10 cellular contexts compared by ENCODE assay signal in the genomic region with DNA sequence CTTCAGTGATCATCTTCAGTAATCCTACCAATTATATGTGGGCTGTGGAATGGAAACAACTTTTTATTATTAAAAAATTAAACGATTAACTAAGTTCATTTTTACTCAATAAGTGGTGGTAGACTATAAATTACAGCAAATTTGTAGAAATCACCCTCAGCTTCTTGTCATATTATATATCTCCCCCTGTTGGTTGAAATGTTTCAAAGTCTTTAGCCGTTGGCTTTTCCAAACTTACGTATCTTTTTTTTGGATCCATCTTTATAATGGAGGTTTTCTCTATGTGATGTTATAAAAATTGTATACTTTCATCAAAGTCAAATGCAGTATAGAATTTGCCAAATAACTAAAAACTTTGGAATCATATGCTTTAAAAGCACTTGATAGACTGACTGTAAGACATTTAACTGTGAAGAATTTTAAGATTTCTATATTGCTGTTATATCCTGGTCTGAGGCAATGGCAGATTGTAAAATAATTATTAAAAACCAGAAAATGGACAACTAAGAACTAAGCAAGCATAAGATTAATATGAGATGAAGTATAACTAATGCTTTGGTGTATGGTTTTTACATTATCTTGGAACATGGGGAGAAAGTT. TPM values are rescaled to one million over a fixed set of nuclear protein-coding genes. Genes with fewer than 3 reads are reported as not detected.
A peak's percentile ranks its signal among the peaks of the same experiment; 100 is the strongest.
DNase-seq lines count a peak whose midpoint lies in the region; ATAC-seq and TF ChIP-seq lines count a peak whose summit lies in the region.
"Had no signal": no experiment of that assay in that cellular context is flagged by ENCODE, and none has a peak within 500 bp of the region (broad histone marks: within the 10 kb centered on the region; RNA-seq: fewer than 3 reads in every experiment).

No MANE protein-coding gene starts in this region.

- peaks cover 0 to 5% of the 10 kb centered on the region in 2 donors for H3K4me1 Mint-ChIP-seq in stimulated activated naive B cell treated with anti-CD40 and anti-IgM and Interleukin-4, amounts not matched to agents 10 μg/mL and 1 μg/mL and 100 μg/mL, for 72 hours
- H3K4me1 Mint-ChIP-seq in WTC11, result no peaks in the 10 kb centered on the region

- DNase-seq in AG09319 (ENCODE audit: extremely low read depth, low read depth), result no peak
- no peak for DNase-seq in HFF-Myc (ENCODE audit: extremely low read depth, low read depth)
- no peak for DNase-seq in kidney epithelial cell (ENCODE audit: low read depth)
- no peak for DNase-seq in stimulated activated naive CD4-positive, alpha-beta T cell treated with Interleukin-2 at 50 U/mL for 16 hours (lab: John Stamatoyannopoulos, UW)
- DNase-seq in stimulated activated naive B cell treated with anti-CD40 and anti-IgM and Interleukin-4, amounts not matched to agents 10 μg/mL and 1 μg/mL and 100 μg/mL, for 72 hours, result no peak
- no peak for DNase-seq in WTC11 (ENCODE audit: low spot score)
- no peak for DNase-seq in OCI-M2 (lab: John Stamatoyannopoulos, UW; ENCODE audit: unreplicated experiment)

- H3K27me3 Mint-ChIP-seq in stimulated activated naive B cell treated with anti-CD40 and anti-IgM and Interleukin-4, amounts not matched to agents 10 μg/mL and 1 μg/mL and 100 μg/mL, for 72 hours, result no peaks in the 10 kb centered on the region
- no peaks in the 10 kb centered on the region for H3K27me3 Mint-ChIP-seq in WTC11 (ENCODE audit: low read depth)
- H3K27me3 Mint-ChIP-seq: stimulated activated naive CD8-positive, alpha-beta T cell treated with anti-CD3 and anti-CD28 coated beads, Interleukin-15, Interleukin-2, amounts not matched to agents 100 ng/mL and 50 ng/mL, for 24 hours had no signal

- POLR2A ChIA-PET in WTC11 (lab: Charles Lee), result no interaction called here

- H3K4me3 Mint-ChIP-seq in stimulated activated naive B cell treated with anti-CD40 and anti-IgM and Interleukin-4, amounts not matched to agents 10 μg/mL and 1 μg/mL and 100 μg/mL, for 72 hours, result no peak overlapping the region
- no peak overlapping the region for H3K4me3 Mint-ChIP-seq in WTC11
- H3K4me3 Mint-ChIP-seq: stimulated activated naive CD8-positive, alpha-beta T cell treated with anti-CD3 and anti-CD28 coated beads, Interleukin-15, Interleukin-2, amounts not matched to agents 100 ng/mL and 50 ng/mL, for 24 hours; T-helper 1 cell treated with Interleukin-12 subunit alpha and Interleukin-12 subunit beta and Interleukin-4 antibody, amounts not matched to agents 30 μg/mL and 1 μg/mL, for 36 hours had no signal

- CTCF ChIA-PET in WTC11 (lab: Charles Lee), result interaction anchor here (0.7 to 1.8 kb wide), 11 partner anchors 14 to 133 kb away, joined by 3 to 33 read pairs (median 3); a partner anchor contains a TSS

- no peaks in the 10 kb centered on the region for H3K27me3 ChIP-seq in kidney epithelial cell (ENCODE audit: control insufficient read depth, insufficient read depth, low read length)

- H3K36me3 ChIP-seq in kidney epithelial cell (ENCODE audit: control insufficient read depth, insufficient read depth, low read length), result no peaks in the 10 kb centered on the region

- no peaks in the 10 kb centered on the region for H3K9me3 Mint-ChIP-seq in stimulated activated naive B cell treated with anti-CD40 and anti-IgM and Interleukin-4, amounts not matched to agents 10 μg/mL and 1 μg/mL and 100 μg/mL, for 72 hours
- no peaks in the 10 kb centered on the region for H3K9me3 Mint-ChIP-seq in WTC11
- H3K9me3 Mint-ChIP-seq: stimulated activated naive CD8-positive, alpha-beta T cell treated with anti-CD3 and anti-CD28 coated beads, Interleukin-15, Interleukin-2, amounts not matched to agents 100 ng/mL and 50 ng/mL, for 24 hours; T-helper 1 cell treated with Interleukin-12 subunit alpha and Interleukin-12 subunit beta and Interleukin-4 antibody, amounts not matched to agents 30 μg/mL and 1 μg/mL, for 36 hours had no signal

- peaks cover 28 to 40% of the 10 kb centered on the region in 2 donors for H3K36me3 Mint-ChIP-seq in stimulated activated naive B cell treated with anti-CD40 and anti-IgM and Interleukin-4, amounts not matched to agents 10 μg/mL and 1 μg/mL and 100 μg/mL, for 72 hours
- H3K36me3 Mint-ChIP-seq in WTC11, result no peaks in the 10 kb centered on the region

- H3K27ac Mint-ChIP-seq in stimulated activated naive B cell treated with anti-CD40 and anti-IgM and Interleukin-4, amounts not matched to agents 10 μg/mL and 1 μg/mL and 100 μg/mL, for 72 hours, result no peak overlapping the region
- H3K27ac Mint-ChIP-seq in WTC11, result no peak overlapping the region
- H3K27ac Mint-ChIP-seq: stimulated activated naive CD8-positive, alpha-beta T cell treated with anti-CD3 and anti-CD28 coated beads, Interleukin-15, Interleukin-2, amounts not matched to agents 100 ng/mL and 50 ng/mL, for 24 hours; T-helper 1 cell treated with Interleukin-12 subunit alpha and Interleukin-12 subunit beta and Interleukin-4 antibody, amounts not matched to agents 30 μg/mL and 1 μg/mL, for 36 hours had no signal

- H3K4me3 ChIP-seq in HFF-Myc (replicated peaks; ENCODE audit: low read depth, low read length) (no peak overlapping the region), kidney epithelial cell (ENCODE audit: low read depth, low read length) (no peak overlapping the region)

- no peak for ATAC-seq in stimulated activated naive B cell treated with anti-CD40 and anti-IgM and Interleukin-4, amounts not matched to agents 10 μg/mL and 1 μg/mL and 100 μg/mL, for 72 hours (replicated peaks)
- ATAC-seq in WTC11, result no peak

- peak; percentile 30 for TF ChIP-seq CTCF in AG09319 (IDR thresholded peaks at IDR 0.05; ENCODE audit: low read depth, low read length)
- peak; percentile 19 for TF ChIP-seq CTCF in HFF-Myc (IDR thresholded peaks at IDR 0.05; ENCODE audit: low read depth, low read length, missing control alignments)
- TF ChIP-seq CTCF in VCaP (conservative IDR thresholded peaks at IDR 0.05), result peak; percentile 71
- peak; percentile 47 for TF ChIP-seq CTCF in kidney epithelial cell (IDR thresholded peaks at IDR 0.05; ENCODE audit: insufficient read depth, low read length, poor library complexity, severe bottlenecking)
- TF ChIP-seq CTCF in WTC11 (IDR thresholded peaks at IDR 0.05), result no peak

- no peak overlapping the region for H3K27ac ChIP-seq in VCaP

TF ChIP-seq in WTC11, 78 proteins besides CTCF, POLR2A, EP300 and RAD21:
- no peak for TF ChIP-seq ZNF423 (CRISPR knock-in tag; IDR thresholded peaks at IDR 0.05)
- TF ChIP-seq, protein P1, sequence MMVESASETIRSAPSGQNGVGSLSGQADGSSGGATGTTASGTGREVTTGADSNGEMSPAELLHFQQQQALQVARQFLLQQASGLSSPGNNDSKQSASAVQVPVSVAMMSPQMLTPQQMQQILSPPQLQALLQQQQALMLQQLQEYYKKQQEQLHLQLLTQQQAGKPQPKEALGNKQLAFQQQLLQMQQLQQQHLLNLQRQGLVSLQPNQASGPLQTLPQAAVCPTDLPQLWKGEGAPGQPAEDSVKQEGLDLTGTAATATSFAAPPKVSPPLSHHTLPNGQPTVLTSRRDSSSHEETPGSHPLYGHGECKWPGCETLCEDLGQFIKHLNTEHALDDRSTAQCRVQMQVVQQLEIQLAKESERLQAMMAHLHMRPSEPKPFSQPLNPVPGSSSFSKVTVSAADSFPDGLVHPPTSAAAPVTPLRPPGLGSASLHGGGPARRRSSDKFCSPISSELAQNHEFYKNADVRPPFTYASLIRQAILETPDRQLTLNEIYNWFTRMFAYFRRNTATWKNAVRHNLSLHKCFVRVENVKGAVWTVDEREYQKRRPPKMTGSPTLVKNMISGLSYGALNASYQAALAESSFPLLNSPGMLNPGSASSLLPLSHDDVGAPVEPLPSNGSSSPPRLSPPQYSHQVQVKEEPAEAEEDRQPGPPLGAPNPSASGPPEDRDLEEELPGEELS (CRISPR knock-in tag; IDR thresholded peaks at IDR 0.05), result no peak

RNA-seq across cellular contexts. Expression of a gene that starts 44.7 kb away (rescaled TPM):
- 28.4 and 38.6 TPM in 2 replicates for total RNA-seq in kidney epithelial cell
- total RNA-seq in WTC11 (2021), result 22.4 to 25.7 TPM (median 24.2 TPM) in 3 replicates
